In the genomic region with DNA sequence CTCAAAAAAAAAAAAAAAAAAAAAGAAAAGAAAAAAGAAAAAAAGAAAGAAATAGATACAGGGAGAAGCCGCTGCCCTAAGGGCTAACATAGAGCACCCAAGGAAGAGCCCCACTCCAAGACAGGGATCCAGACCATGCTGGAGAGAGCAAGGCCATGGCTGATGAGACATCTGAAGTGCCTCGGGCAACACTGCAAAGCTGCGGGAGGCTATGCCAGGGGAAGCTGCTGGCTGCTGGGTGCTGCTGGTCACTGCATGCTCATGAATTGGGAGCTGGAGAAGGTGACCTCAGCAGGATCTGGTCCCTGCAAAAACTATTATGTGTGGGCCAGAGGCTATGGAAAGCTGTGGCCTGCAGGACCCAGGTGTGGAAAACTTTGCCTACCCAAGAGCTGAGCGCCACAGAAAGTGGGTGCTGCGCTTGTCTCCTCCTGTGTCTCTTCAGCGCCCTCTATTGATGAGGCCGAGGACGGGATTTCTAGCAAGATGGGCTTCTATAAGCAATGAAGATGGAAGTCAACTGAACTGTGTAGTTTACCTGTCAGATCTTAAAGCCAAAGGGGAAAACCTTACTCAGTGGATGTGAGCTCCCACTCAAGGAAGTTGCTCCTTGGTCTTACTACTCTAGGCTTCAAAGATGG, we compare ENCODE assay signal across 8 cellular contexts. TPM values are rescaled to one million over a fixed set of nuclear protein-coding genes. Genes with fewer than 3 reads are reported as not detected.
A peak's percentile ranks its signal among the peaks of the same experiment; 100 is the strongest.
DNase-seq lines count a peak whose midpoint lies in the region; ATAC-seq and TF ChIP-seq lines count a peak whose summit lies in the region.

No MANE protein-coding gene starts in this region.

- H3K27ac ChIP-seq in CD8-positive, alpha-beta memory T cell (ENCODE audit: low read depth, low read length) = no peak overlapping the region
- no peak overlapping the region for H3K27ac ChIP-seq in suprapubic skin

- H3K36me3 Mint-ChIP-seq in CD8-positive, alpha-beta memory T cell = no peaks in the 10 kb centered on the region
- no peaks in the 10 kb centered on the region for H3K36me3 Mint-ChIP-seq in activated CD8-positive, alpha-beta memory T cell treated with anti-CD3 and anti-CD28 coated beads, Interleukin-2, amount 10 ng/mL, durations not matched to agents 7 days and 5 days
- no peaks in the 10 kb centered on the region for H3K36me3 Mint-ChIP-seq in neural crest cell (ENCODE audit: low read depth)

- H3K27me3 Mint-ChIP-seq in CD8-positive, alpha-beta memory T cell = peaks cover 0 to 5% of the 10 kb centered on the region in 2 donors
- H3K27me3 Mint-ChIP-seq in activated CD8-positive, alpha-beta memory T cell treated with anti-CD3 and anti-CD28 coated beads, Interleukin-2, amount 10 ng/mL, durations not matched to agents 7 days and 5 days = peaks cover 22% of the 10 kb centered on the region
- peaks cover 19% of the 10 kb centered on the region for H3K27me3 Mint-ChIP-seq in neural crest cell (ENCODE audit: low read depth)

- H3K36me3 ChIP-seq in CD8-positive, alpha-beta memory T cell (ENCODE audit: insufficient read depth, low read length) = no peaks in the 10 kb centered on the region
- no peaks in the 10 kb centered on the region for H3K36me3 ChIP-seq in NT2/D1 (ENCODE audit: insufficient read depth, insufficient read length, low read length)
- no peaks in the 10 kb centered on the region for H3K36me3 ChIP-seq in suprapubic skin

- H3K9me3 ChIP-seq in CD8-positive, alpha-beta memory T cell (ENCODE audit: low read length) = no peaks in the 10 kb centered on the region
- H3K9me3 ChIP-seq in NT2/D1 (ENCODE audit: insufficient read depth, low read length) (no peaks in the 10 kb centered on the region), suprapubic skin (no peaks in the 10 kb centered on the region)

- POLR2A ChIA-PET in CD8-positive, alpha-beta memory T cell (lab: Charles Lee) = interaction anchor here (0.6 to 1.0 kb wide), 2 partner anchors 17 to 76 kb away, joined by 3 to 5 read pairs; no protein-coding TSS in a partner anchor

- WGBS in suprapubic skin = 22% methylated on average over 8 of the region's 8 CpGs

- peak overlapping the region; percentile 51 for H3K9ac ChIP-seq in NT2/D1 (ENCODE audit: insufficient read length, low read depth)

- no peak overlapping the region for H3K4me3 Mint-ChIP-seq in CD8-positive, alpha-beta memory T cell
- no peak overlapping the region for H3K4me3 Mint-ChIP-seq in activated CD8-positive, alpha-beta memory T cell treated with anti-CD3 and anti-CD28 coated beads, Interleukin-2, amount 10 ng/mL, durations not matched to agents 7 days and 5 days
- H3K4me3 Mint-ChIP-seq in neural crest cell = no peak overlapping the region

- H3K4me1 Mint-ChIP-seq in CD8-positive, alpha-beta memory T cell = peaks cover 7 to 8% (median 7%) of the 10 kb centered on the region in 3 donors
- peaks cover 7% of the 10 kb centered on the region for H3K4me1 Mint-ChIP-seq in activated CD8-positive, alpha-beta memory T cell treated with anti-CD3 and anti-CD28 coated beads, Interleukin-2, amount 10 ng/mL, durations not matched to agents 7 days and 5 days
- peaks cover 6% of the 10 kb centered on the region for H3K4me1 Mint-ChIP-seq in neural crest cell

- CTCF ChIA-PET in CD8-positive, alpha-beta memory T cell (lab: Charles Lee) = interaction anchor here (0.7 to 4.4 kb wide), 25 partner anchors 9 to 701 kb away, joined by 3 to 49 read pairs (median 5); a partner anchor contains a TSS
- CTCF ChIA-PET in activated CD8-positive, alpha-beta memory T cell treated with anti-CD3 and anti-CD28 coated beads, Interleukin-2, amount 10 ng/mL, durations not matched to agents 7 days and 5 days (lab: Charles Lee) = interaction anchor here (0.6 to 5.8 kb wide), 35 partner anchors 9 to 344 kb away, joined by 3 to 70 read pairs (median 5); a partner anchor contains a TSS

- ATAC-seq in activated CD8-positive, alpha-beta memory T cell treated with anti-CD3 and anti-CD28 coated beads, Interleukin-2, amount 10 ng/mL, durations not matched to agents 7 days and 5 days = peak; percentile 81
- ATAC-seq in HG02981 (IDR thresholded peaks at IDR 0.05; ENCODE audit: unreplicated experiment) = no peak

- no peak overlapping the region for H3K27ac Mint-ChIP-seq in CD8-positive, alpha-beta memory T cell
- no peak overlapping the region for H3K27ac Mint-ChIP-seq in activated CD8-positive, alpha-beta memory T cell treated with anti-CD3 and anti-CD28 coated beads, Interleukin-2, amount 10 ng/mL, durations not matched to agents 7 days and 5 days
- no peak overlapping the region for H3K27ac Mint-ChIP-seq in neural crest cell (ENCODE audit: unreplicated experiment)

- no peaks in the 10 kb centered on the region for H3K9me3 Mint-ChIP-seq in CD8-positive, alpha-beta memory T cell
- no peaks in the 10 kb centered on the region for H3K9me3 Mint-ChIP-seq in activated CD8-positive, alpha-beta memory T cell treated with anti-CD3 and anti-CD28 coated beads, Interleukin-2, amount 10 ng/mL, durations not matched to agents 7 days and 5 days (ENCODE audit: low read depth)
- no peaks in the 10 kb centered on the region for H3K9me3 Mint-ChIP-seq in neural crest cell

- no peak for TF ChIP-seq EP300 in suprapubic skin (IDR thresholded peaks at IDR 0.05)

- TF ChIP-seq POLR2A in erythroblast (IDR thresholded peaks at IDR 0.05; ENCODE audit: low read length) (no peak), suprapubic skin (IDR thresholded peaks at IDR 0.05) (no peak)

- TF ChIP-seq CTCF in neural crest cell (conservative IDR thresholded peaks at IDR 0.05) = peak; percentile 67
- peak; percentile 21 to 75 for TF ChIP-seq CTCF in suprapubic skin (IDR thresholded peaks at IDR 0.05)

- peak; percentile 51 to 84 (median 59) for DNase-seq in CD8-positive, alpha-beta memory T cell
- DNase-seq in HT1080 (ENCODE audit: low read depth) (peak; percentile 44), NT2/D1 (ENCODE audit: low read depth, low spot score) (peak; percentile 76), erythroblast (lab: John Stamatoyannopoulos, UW) (peak; percentile 67 to 82), neural crest cell (ENCODE audit: low read depth, low spot score) (peak; percentile 46), suprapubic skin (ENCODE audit: low spot score in 2 of 2) (no peak)
- DNase-seq in activated CD8-positive, alpha-beta memory T cell treated with anti-CD3 and anti-CD28 coated beads, Interleukin-2, amount 10 ng/mL, durations not matched to agents 7 days and 5 days = peak; percentile 87

- peaks cover 7% of the 10 kb centered on the region for H3K4me1 ChIP-seq in CD8-positive, alpha-beta memory T cell (ENCODE audit: insufficient read depth, low read length)
- peaks cover 3% of the 10 kb centered on the region for H3K4me1 ChIP-seq in NT2/D1 (ENCODE audit: insufficient read depth, insufficient read length)
- H3K4me1 ChIP-seq in suprapubic skin = peaks cover 13% of the 10 kb centered on the region

- no peak overlapping the region for H3K4me3 ChIP-seq in CD8-positive, alpha-beta memory T cell (ENCODE audit: low read length)
- H3K4me3 ChIP-seq in NT2/D1 (ENCODE audit: insufficient read length, low read depth) (no peak overlapping the region), suprapubic skin (no peak overlapping the region)

- no peaks in the 10 kb centered on the region for H3K27me3 ChIP-seq in CD8-positive, alpha-beta memory T cell (ENCODE audit: insufficient read depth, low read length, poor library complexity, severe bottlenecking)
- peaks cover 11% of the 10 kb centered on the region for H3K27me3 ChIP-seq in NT2/D1 (ENCODE audit: insufficient read depth, insufficient read length)
- H3K27me3 ChIP-seq in suprapubic skin = peaks cover 8% of the 10 kb centered on the region

RNA-seq across cellular contexts. Expression of a gene that starts 17.3 kb away (rescaled TPM):
- 1 to 10 TPM; 7.9 to 8.5 TPM for total RNA-seq in CD8-positive, alpha-beta memory T cell
- 1.9 TPM for polyA plus RNA-seq in CD8-positive, alpha-beta memory T cell
- total RNA-seq in HT1080 (2014; rRNA removed; shearing (Covaris generic)) = 0.37 and 0.68 TPM in 2 replicates
- polyA plus RNA-seq in HT1080 (2015; cell fraction: cytosol; rRNA removed) = 0.17 TPM in 1 of 2 replicates, not detected in the other
- polyA plus RNA-seq in HT1080 (2015; cell fraction: nucleus; rRNA removed) = 0.17 and 0.34 TPM in 2 replicates
- total RNA-seq in activated CD8-positive, alpha-beta memory T cell treated with anti-CD3 and anti-CD28 coated beads, Interleukin-2, amount 10 ng/mL, durations not matched to agents 7 days and 5 days = 10 to 100 TPM in 1 of 2 experiments, 1 to 10 TPM in 1; 7.6 to 10.1 TPM
- total RNA-seq in neural crest cell = 38.7 and 39.5 TPM in 2 replicates
- total RNA-seq in suprapubic skin = 1 to 10 TPM; 2.2 to 4.7 (median 3.9) TPM

RNA-seq across cellular contexts. Expression of a gene that starts 32.0 kb away (rescaled TPM):
- not detected for total RNA-seq in CD8-positive, alpha-beta memory T cell
- not detected for polyA plus RNA-seq in CD8-positive, alpha-beta memory T cell
- not detected in 2 replicates for total RNA-seq in HT1080 (2014; rRNA removed; shearing (Covaris generic))
- not detected in 2 replicates for polyA plus RNA-seq in HT1080 (2015; cell fraction: cytosol; rRNA removed)
- polyA plus RNA-seq in HT1080 (2015; cell fraction: nucleus; rRNA removed) = not detected in 2 replicates
- under 1 TPM in 1 of 2 experiments, not detected in 1; 0.12 TPM for total RNA-seq in activated CD8-positive, alpha-beta memory T cell treated with anti-CD3 and anti-CD28 coated beads, Interleukin-2, amount 10 ng/mL, durations not matched to agents 7 days and 5 days
- total RNA-seq in neural crest cell (0.14 and 0.63 TPM in 2 replicates), suprapubic skin (not detected)

RNA-seq across cellular contexts. Expression of a gene that starts 41.4 kb away (rescaled TPM):
- 10 to 100 TPM; 11.1 to 13.0 TPM for total RNA-seq in CD8-positive, alpha-beta memory T cell
- polyA plus RNA-seq in CD8-positive, alpha-beta memory T cell = 13.3 TPM
- 27.0 and 34.4 TPM in 2 replicates for total RNA-seq in HT1080 (2014; rRNA removed; shearing (Covaris generic))
- polyA plus RNA-seq in HT1080 (2015; cell fraction: cytosol; rRNA removed) = 20.8 and 21.7 TPM in 2 replicates
- 28.5 and 31.5 TPM in 2 replicates for polyA plus RNA-seq in HT1080 (2015; cell fraction: nucleus; rRNA removed)
- total RNA-seq in activated CD8-positive, alpha-beta memory T cell treated with anti-CD3 and anti-CD28 coated beads, Interleukin-2, amount 10 ng/mL, durations not matched to agents 7 days and 5 days = 1 to 10 TPM; 7.9 to 8.7 TPM
- total RNA-seq in neural crest cell = 43.3 and 43.8 TPM in 2 replicates
- total RNA-seq in suprapubic skin = 10 to 100 TPM; 14.4 to 31.9 (median 20.6) TPM

RNA-seq across cellular contexts. Expression of a gene that starts 44.0 kb away (rescaled TPM):
- total RNA-seq in CD8-positive, alpha-beta memory T cell = 10 to 100 TPM; 66.1 to 66.5 TPM
- polyA plus RNA-seq in CD8-positive, alpha-beta memory T cell = 76.4 TPM
- 69.9 and 78.7 TPM in 2 replicates for total RNA-seq in HT1080 (2014; rRNA removed; shearing (Covaris generic))
- 35.2 and 45.6 TPM in 2 replicates for polyA plus RNA-seq in HT1080 (2015; cell fraction: cytosol; rRNA removed)
- 33.7 and 35.1 TPM in 2 replicates for polyA plus RNA-seq in HT1080 (2015; cell fraction: nucleus; rRNA removed)
- total RNA-seq in activated CD8-positive, alpha-beta memory T cell treated with anti-CD3 and anti-CD28 coated beads, Interleukin-2, amount 10 ng/mL, durations not matched to agents 7 days and 5 days = 10 to 100 TPM; 55.3 to 56.8 TPM
- total RNA-seq in neural crest cell (40.2 and 49.0 TPM in 2 replicates), suprapubic skin (10 to 100 TPM; 45.7 to 60.3 (median 57.3) TPM)

RNA-seq across cellular contexts. Expression of a gene that starts 49.8 kb away (rescaled TPM):
- 100 to 1,000 TPM; 148 to 152 TPM for total RNA-seq in CD8-positive, alpha-beta memory T cell
- polyA plus RNA-seq in CD8-positive, alpha-beta memory T cell = 86.9 TPM
- total RNA-seq in HT1080 (2014; rRNA removed; shearing (Covaris generic)) = 84.2 and 120 TPM in 2 replicates
- 50.0 and 54.6 TPM in 2 replicates for polyA plus RNA-seq in HT1080 (2015; cell fraction: cytosol; rRNA removed)
- polyA plus RNA-seq in HT1080 (2015; cell fraction: nucleus; rRNA removed) = 16.4 and 19.5 TPM in 2 replicates
- 10 to 100 TPM; 75.5 to 91.3 TPM for total RNA-seq in activated CD8-positive, alpha-beta memory T cell treated with anti-CD3 and anti-CD28 coated beads, Interleukin-2, amount 10 ng/mL, durations not matched to agents 7 days and 5 days
- total RNA-seq in neural crest cell (91.4 and 92.7 TPM in 2 replicates), suprapubic skin (10 to 100 TPM; 22.0 to 42.0 (median 28.0) TPM)

Comparison
In these comparisons a context has a peak if more than half of its experiments do, and no peak if none do; other contexts are left out.
1. DNase-seq: peak in CD8-positive, alpha-beta memory T cell (5 of 5), HT1080 (single experiment), NT2/D1 (single experiment), activated CD8-positive, alpha-beta memory T cell treated with anti-CD3 and anti-CD28 coated beads, Interleukin-2, amount 10 ng/mL, durations not matched to agents 7 days and 5 days (single experiment), erythroblast (2 of 2) and neural crest cell (single experiment); none in suprapubic skin (0 of 2).